In genomic region chr6:52392944-52393343, GRCh38 we compare ENCODE assay signal across 14 cellular contexts. TPM values are rescaled to one million over a fixed set of nuclear protein-coding genes. Genes with fewer than 3 reads are reported as not detected.
DNase-seq lines count a peak whose midpoint lies in the region; ATAC-seq, FAIRE-seq and TF ChIP-seq lines count a peak whose summit lies in the region.
"Had no signal": no experiment of that assay in that cellular context is flagged by ENCODE, and none has a peak within 500 bp of the region (broad histone marks: within the 10 kb centered on the region; RNA-seq: fewer than 3 reads in every experiment).

No MANE protein-coding gene starts in this region.

- no peak overlapping the region for H3K9ac ChIP-seq in adipocyte (ENCODE audit: low read length)

- H3K4me3 ChIP-seq in adipocyte (ENCODE audit: low read length) (no peak overlapping the region), fibroblast of the aortic adventitia (ENCODE audit: low read depth, low read length) (no peak overlapping the region), aorta (ENCODE audit: low read length in 2 of 2) (no peak overlapping the region)

- TF ChIP-seq CTCF in fibroblast of the aortic adventitia (IDR thresholded peaks at IDR 0.05; ENCODE audit: insufficient read depth, low read length): no peak

- ATAC-seq in aorta (ENCODE audit: low FRiP score): no peak
- ATAC-seq: right cardiac atrium had no signal

- no peaks in the 10 kb centered on the region for H3K9me3 ChIP-seq in adipocyte (ENCODE audit: control insufficient read depth, low read length)
- H3K9me3 ChIP-seq in aorta (ENCODE audit: control insufficient read depth, low read length): no peaks in the 10 kb centered on the region

- H3K27ac ChIP-seq in aorta (ENCODE audit: low read depth in 1 of 2, low read length in 2 of 2): no peak overlapping the region

- DNase-seq in AG08396 (ENCODE audit: low spot score): peak; percentile 53
- DNase-seq in GM12891 (ENCODE audit: insufficient read length, low spot score): no peak
- peak; percentile 42 for DNase-seq in adipocyte (ENCODE audit: low read depth)
- peak; percentile 55 for DNase-seq in fibroblast of the aortic adventitia (ENCODE audit: low read depth)
- DNase-seq in DMS 273 treated with DMSO at 0.1 percent for 48 hours (lab: John Stamatoyannopoulos, UW): no peak
- no peak for DNase-seq in aorta
- DNase-seq in activated CD4-positive, alpha-beta T cell treated with anti-CD3 and anti-CD28 coated beads, Interleukin-2, amount 50 U/mL, for 48 hours: no peak
- DNase-seq in MV-4-11 (lab: John Stamatoyannopoulos, UW): no peak
- DNase-seq: cerebellar nuclear complex, NCI-H1048, NCI-H524, right cardiac atrium had no signal

- H3K4me1 ChIP-seq in adipocyte (ENCODE audit: control insufficient read depth, insufficient read depth, low read length) (peaks cover 13% of the 10 kb centered on the region), aorta (ENCODE audit: control insufficient read depth in 1 of 2, insufficient read depth in 2 of 2, low read length in 2 of 2) (no peaks in the 10 kb centered on the region)

- H3K36me3 ChIP-seq in adipocyte (ENCODE audit: control insufficient read depth, insufficient read depth, low read length, severe bottlenecking) (no peaks in the 10 kb centered on the region), aorta (ENCODE audit: control insufficient read depth in 1 of 2, insufficient read depth in 2 of 2, low read length in 1 of 2) (no peaks in the 10 kb centered on the region)

- H3K27me3 ChIP-seq in adipocyte (replicated peaks; ENCODE audit: control insufficient read depth, insufficient read depth, low read length) (no peaks in the 10 kb centered on the region), aorta (ENCODE audit: control insufficient read depth in 1 of 2, insufficient read depth in 2 of 2, low read length in 1 of 2) (no peaks in the 10 kb centered on the region)

- TF ChIP-seq POLR2A in GM12891 (IDR thresholded peaks at IDR 0.05; ENCODE audit: low read depth, low read length): no peak

- 63 to 79% methylated on average over 1 of the region's 1 CpG for WGBS in aorta, 2 donors

- intact Hi-C loops in aorta (cut with DNase I): no loop called here

- FAIRE-seq in GM12891 (lab: Jason Lieb, UNC): peak; percentile 51
- FAIRE-seq: keratinocyte, RCC 7860 had no signal

TF ChIP-seq in GM12891, 5 proteins besides CTCF, POLR2A, EP300 and RAD21:
- TF ChIP-seq POU2F2 (IDR thresholded peaks at IDR 0.05; ENCODE audit: low read depth, low read length) (no peak), PAX5 (IDR thresholded peaks at IDR 0.05; ENCODE audit: insufficient read depth, low read length, severe bottlenecking) (no peak), SPI1 (IDR thresholded peaks at IDR 0.05; ENCODE audit: low read depth, low read length) (no peak), POLR2AphosphoS5 (IDR thresholded peaks at IDR 0.05; ENCODE audit: low read depth, low read length) (no peak), TAF1 (IDR thresholded peaks at IDR 0.05; ENCODE audit: low read depth, low read length) (no peak)
TF ChIP-seq in GM12891: peak in this region for 0.

RNA-seq across cellular contexts. Expression of gene EFHC1, which starts 27.2 kb away (rescaled TPM):
- polyA plus RNA-seq in GM12891 (2012; ENCODE audit: low read depth, missing spikeins): 12.8 TPM
- total RNA-seq in fibroblast of the aortic adventitia (ENCODE audit: low replicate concordance) (30.3 and 44.2 TPM in 2 replicates), aorta (10 to 100 TPM; 13.2 to 29.0 TPM)
- 10 to 100 TPM in 1 of 2 donors, 1 to 10 TPM in 1; 3.0 to 51.5 TPM for polyA plus RNA-seq in aorta

RNA-seq across cellular contexts. Expression of gene PAQR8, which starts 31.0 kb away (rescaled TPM):
- 8.6 TPM for polyA plus RNA-seq in GM12891 (2012; ENCODE audit: low read depth, missing spikeins)
- total RNA-seq in fibroblast of the aortic adventitia (ENCODE audit: low replicate concordance) (3.5 and 8.6 TPM in 2 replicates), aorta (1 to 10 TPM; 2.5 to 6.5 TPM)
- 1 to 10 TPM; 1.7 to 4.8 TPM for polyA plus RNA-seq in aorta

Comparison
In these comparisons a context has a peak if more than half of its experiments do, and no peak if none do; other contexts are left out.
1. DNase-seq: peak in AG08396 (single experiment), adipocyte (single experiment) and fibroblast of the aortic adventitia (single experiment); none in GM12891 (single experiment), DMS 273 treated with DMSO at 0.1 percent for 48 hours (single experiment), aorta (0 of 2), activated CD4-positive, alpha-beta T cell treated with anti-CD3 and anti-CD28 coated beads, Interleukin-2, amount 50 U/mL, for 48 hours (0 of 2) and MV-4-11 (single experiment).